Comparison of ENCODE assay signal across 1 cellular context in genomic region chr1:19409477-19410086, GRCh38.
TF ChIP-seq lines count a peak whose summit lies in the region.

No MANE protein-coding gene starts in this region.

TF ChIP-seq in GM23338, 12 proteins besides CTCF, POLR2A, EP300 and RAD21 (continued from another document):
- TF ChIP-seq ZNF462 (CRISPR knock-in tag; IDR thresholded peaks at IDR 0.05), result no peak
- TF ChIP-seq STAT1 (IDR thresholded peaks at IDR 0.05; ENCODE audit: unreplicated experiment), result no peak
- TF ChIP-seq REST (IDR thresholded peaks at IDR 0.05; ENCODE audit: unreplicated experiment), result no peak
- no peak for TF ChIP-seq EZH2phosphoT487 (IDR thresholded peaks at IDR 0.05; ENCODE audit: unreplicated experiment)
- TF ChIP-seq POLR2AphosphoS5 (IDR thresholded peaks at IDR 0.05; ENCODE audit: low read depth), result no peak
